Comparison of ENCODE assay signal across 22 cellular contexts in the genomic region with DNA sequence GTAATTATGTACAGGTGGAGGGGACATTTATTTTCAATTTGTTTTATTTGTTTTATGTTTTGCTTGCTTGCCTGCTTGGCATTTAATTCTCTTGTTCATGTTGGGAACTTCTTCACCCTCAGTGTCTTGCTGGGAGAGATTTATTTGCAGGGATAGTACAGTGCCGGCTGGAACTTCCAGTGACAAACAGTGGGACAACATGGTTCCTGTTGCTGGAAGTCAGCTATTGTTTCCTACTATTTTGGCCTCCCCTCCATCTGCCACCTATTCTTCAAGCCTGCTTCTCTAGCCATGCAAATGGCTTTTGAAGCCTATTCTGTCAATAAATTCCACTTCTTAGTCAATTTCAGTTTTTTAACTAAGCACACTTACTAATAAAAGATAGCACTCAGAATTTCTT.
"Had no signal": no experiment of that assay in that cellular context is flagged by ENCODE, and none has a peak within 500 bp of the region (broad histone marks: within the 10 kb centered on the region; RNA-seq: fewer than 3 reads in every experiment).

No MANE protein-coding gene starts in this region.

- FAIRE-seq: HepG2, RCC 7860 had no signal

- H3K4me3 ChIP-seq: MG63 had no signal

- H3K27me3 ChIP-seq: MG63 had no signal

- H3K9ac ChIP-seq: SK-N-SH had no signal

- H3K9me3 ChIP-seq: MG63, SK-N-SH had no signal

- H3K4me2 ChIP-seq: SK-N-SH had no signal

- H3K27ac ChIP-seq: RWPE1 had no signal

- H3K36me3 ChIP-seq: MG63 had no signal

- DNase-seq: IMR-90, Karpas-422, KG1, MG63, NCI-H1092, NCI-H1105 treated with DMSO at 0.1 percent for 48 hours, NCI-H1417 treated with DMSO at 0.1 percent for 48 hours, NCI-H146, NCI-H1694 treated with DMSO at 0.1 percent for 48 hours, NCI-H1930, NCI-H2081, NCI-H2107, NCI-H2227 treated with DMSO at 0.1 percent for 48 hours, NCI-H510A treated with DMSO at 0.1 percent for 48 hours, NCI-H526, NCI-H748 treated with DMSO at 0.1 percent for 48 hours, SHP77, SK-N-SH, SW 1271 had no signal
